ENCODE assay signal across 16 cellular contexts in genomic region chr17:44334315-44335181, GRCh38. TPM values are rescaled to one million over a fixed set of nuclear protein-coding genes. Genes with fewer than 3 reads are reported as not detected.
DNase-seq lines count a peak whose midpoint lies in the region; ATAC-seq and TF ChIP-seq lines count a peak whose summit lies in the region.
"Had no signal": no experiment of that assay in that cellular context is flagged by ENCODE, and none has a peak within 500 bp of the region (broad histone marks: within the 10 kb centered on the region; RNA-seq: fewer than 3 reads in every experiment).

No MANE protein-coding gene starts in this region.

- intact Hi-C loops in left lung (cut with DNase I) = no loop called here

- TF ChIP-seq CTCF in GM23338 (conservative IDR thresholded peaks at IDR 0.05; ENCODE audit: low read depth in 2 of 2) (no peak), RWPE1 (conservative IDR thresholded peaks at IDR 0.05; ENCODE audit: low read depth) (no peak), left lung (IDR thresholded peaks at IDR 0.05) (no peak)

- no peak for DNase-seq in GM23338 (ENCODE audit: low spot score)
- no peak for DNase-seq in RWPE1 (ENCODE audit: low spot score)
- DNase-seq in left lung = no peak
- DNase-seq in activated CD4-positive, alpha-beta T cell treated with anti-CD3 and anti-CD28 coated beads for 1 hour = no peak
- DNase-seq in ACHN = no peak
- DNase-seq: BE2C, glutamatergic neuron, HFFc6, NCI-H2029 treated with DMSO at 0.1 percent for 48 hours, pancreas had no signal

- no peaks in the 10 kb centered on the region for H3K9me2 ChIP-seq in GM23338 (ENCODE audit: insufficient read depth)

- no peaks in the 10 kb centered on the region for H3K36me3 Mint-ChIP-seq in GM23338 (ENCODE audit: low read depth)

- in situ Hi-C loops in ACHN (cut with HindIII; ENCODE audit: low pct_ligation_motif_present, low pct_unique_long_range_greater_than_20kb, low sequenced_read_pairs) = no loop called here

- peaks cover 11% of the 10 kb centered on the region for H3K4me1 Mint-ChIP-seq in GM23338

- no peak overlapping the region for H2AFZ ChIP-seq in GM23338

- no peak overlapping the region for H3K4me3 Mint-ChIP-seq in GM23338
- H3K4me3 Mint-ChIP-seq: HFFc6; stimulated activated naive CD8-positive, alpha-beta T cell treated with anti-CD3 and anti-CD28 coated beads, Interleukin-15, Interleukin-2, amounts not matched to agents 100 ng/mL and 50 ng/mL, for 24 hours had no signal

- peaks cover 23 to 66% (median 49%) of the 10 kb centered on the region in 10 experiments for H3K4me1 ChIP-seq in BLaER1 treated with 17β-estradiol and CSF1 and Interleukin-3, amounts not matched to agents 10 nM and 100 nM
- H3K4me1 ChIP-seq in GM23338 (ENCODE audit: insufficient read depth) (no peaks in the 10 kb centered on the region; the same call in 1 of the 2 replicates), left lung (peaks cover 0 to 67% of the 10 kb centered on the region in 2 donors)

- CTCF ChIA-PET in RWPE1 (lab: Yijun Ruan, JAX) = interaction anchor here (0.5 to 1.4 kb wide), 3 partner anchors 11 to 129 kb away, joined by 3 to 4 read pairs (median 3); partner anchors contain the start of gene GRN

- H3K9me3 ChIP-seq in BLaER1 treated with 17β-estradiol and CSF1 and Interleukin-3, amounts not matched to agents 10 nM and 100 nM (replicated peaks in 1 of 11) = no peaks in the 10 kb centered on the region
- no peaks in the 10 kb centered on the region for H3K9me3 ChIP-seq in left lung
- H3K9me3 ChIP-seq: BE2C, pancreas had no signal

- no peaks in the 10 kb centered on the region for H3K27me3 ChIP-seq in BLaER1 treated with 17β-estradiol and CSF1 and Interleukin-3, amounts not matched to agents 10 nM and 100 nM
- H3K27me3 ChIP-seq in GM23338 (ENCODE audit: insufficient read depth) (no peaks in the 10 kb centered on the region), left lung (no peaks in the 10 kb centered on the region)
- H3K27me3 ChIP-seq: BE2C, pancreas had no signal

- peak overlapping the region in 9 of 11 experiments; percentile 23 to 81 (median 31); a peak in 12 of 22 replicates for H3K4me2 ChIP-seq in BLaER1 treated with 17β-estradiol and CSF1 and Interleukin-3, amounts not matched to agents 10 nM and 100 nM
- H3K4me2 ChIP-seq in GM23338 = no peak overlapping the region

- H3K4me3 ChIP-seq in BLaER1 treated with 17β-estradiol and CSF1 and Interleukin-3, amounts not matched to agents 10 nM and 100 nM = no peak overlapping the region
- H3K4me3 ChIP-seq in GM23338 = no peak overlapping the region
- no peak overlapping the region for H3K4me3 ChIP-seq in left lung
- H3K4me3 ChIP-seq: pancreas, skin epidermis had no signal

- H3K27me3 Mint-ChIP-seq in GM23338 (ENCODE audit: insufficient read depth, low read depth, poor library complexity) = peaks cover 6% of the 10 kb centered on the region
- H3K27me3 Mint-ChIP-seq: stimulated activated naive CD8-positive, alpha-beta T cell treated with anti-CD3 and anti-CD28 coated beads, Interleukin-15, Interleukin-2, amounts not matched to agents 100 ng/mL and 50 ng/mL, for 24 hours had no signal

- peak overlapping the region in 3 of 11 experiments; percentile 17 to 39 (median 30); a peak in 3 of 22 replicates for H3K9ac ChIP-seq in BLaER1 treated with 17β-estradiol and CSF1 and Interleukin-3, amounts not matched to agents 10 nM and 100 nM

- H3K36me3 ChIP-seq in BLaER1 treated with 17β-estradiol and CSF1 and Interleukin-3, amounts not matched to agents 10 nM and 100 nM = no peaks in the 10 kb centered on the region
- H3K36me3 ChIP-seq in GM23338 (ENCODE audit: insufficient read depth) (no peaks in the 10 kb centered on the region), left lung (no peaks in the 10 kb centered on the region)
- H3K36me3 ChIP-seq: BE2C, pancreas had no signal

- no peaks in the 10 kb centered on the region for H3K79me2 ChIP-seq in GM23338 (replicated peaks; ENCODE audit: insufficient read depth)

- no peaks in the 10 kb centered on the region for H3K9me3 Mint-ChIP-seq in GM23338
- H3K9me3 Mint-ChIP-seq: HFFc6; stimulated activated naive CD8-positive, alpha-beta T cell treated with anti-CD3 and anti-CD28 coated beads, Interleukin-15, Interleukin-2, amounts not matched to agents 100 ng/mL and 50 ng/mL, for 24 hours had no signal

- no peaks in the 10 kb centered on the region for H4K20me1 ChIP-seq in BLaER1 treated with 17β-estradiol and CSF1 and Interleukin-3, amounts not matched to agents 10 nM and 100 nM
- H4K20me1 ChIP-seq in GM23338 (replicated peaks; ENCODE audit: insufficient read depth) = no peaks in the 10 kb centered on the region

- ATAC-seq in GM23338 (peak; percentile 26; the same call in 1 of the 3 replicates), left lung (no peak), GM21515 (IDR thresholded peaks at IDR 0.05; ENCODE audit: unreplicated experiment) (no peak), HG02571 (IDR thresholded peaks at IDR 0.05; ENCODE audit: unreplicated experiment) (no peak)

- POLR2A ChIA-PET in RWPE1 (lab: Yijun Ruan, JAX; ENCODE audit: low non-redundant PET) = no interaction called here

- H3F3A ChIP-seq in GM23338 (replicated peaks; ENCODE audit: low read depth) = 0 out of 2 replicates have a peak, but pooled peaks cover 2% of the 10 kb centered on the region

- H3K27ac Mint-ChIP-seq in GM23338 = no peak overlapping the region
- H3K27ac Mint-ChIP-seq: HFFc6; stimulated activated naive CD8-positive, alpha-beta T cell treated with anti-CD3 and anti-CD28 coated beads, Interleukin-15, Interleukin-2, amounts not matched to agents 100 ng/mL and 50 ng/mL, for 24 hours had no signal

- peak overlapping the region in 5 of 11 experiments; percentile 28 to 50 (median 34); a peak in 8 of 22 replicates for H3K27ac ChIP-seq in BLaER1 treated with 17β-estradiol and CSF1 and Interleukin-3, amounts not matched to agents 10 nM and 100 nM
- H3K27ac ChIP-seq in GM23338 (ENCODE audit: low read depth) (no peak overlapping the region), RWPE1 (peak overlapping the region; percentile 53), left lung (peak overlapping the region; percentile 17 to 77)
- H3K27ac ChIP-seq: epithelial cell of prostate, pancreas had no signal

TF ChIP-seq in GM23338, 12 proteins besides CTCF, POLR2A, EP300 and RAD21 (continues in another document):
- TF ChIP-seq ETS1 (IDR thresholded peaks at IDR 0.05) (no peak), JUNB (IDR thresholded peaks at IDR 0.05; ENCODE audit: unreplicated experiment) (no peak)

RNA-seq across cellular contexts. Expression of gene SLC25A39, which starts 9.9 kb away (rescaled TPM):
- 157 and 184 TPM in 2 replicates for total RNA-seq in GM23338 (2014; rRNA removed; shearing (Covaris generic))
- 202 and 215 TPM in 2 replicates for polyA plus RNA-seq in GM23338 (2016; fragmentation: Nextera tagmentation; extraction: Ambion mirVana)
- total RNA-seq in left lung = 100 to 1,000 TPM; 120 to 121 TPM

RNA-seq across cellular contexts. Expression of gene GRN, which starts 10.6 kb away (rescaled TPM):
- 193 and 216 TPM in 2 replicates for total RNA-seq in GM23338 (2014; rRNA removed; shearing (Covaris generic))
- polyA plus RNA-seq in GM23338 (2016; fragmentation: Nextera tagmentation; extraction: Ambion mirVana) = 101 and 122 TPM in 2 replicates
- total RNA-seq in left lung = 100 to 1,000 TPM; 563 to 616 TPM

RNA-seq across cellular contexts. Expression of gene RUNDC3A, which starts 26.1 kb away (rescaled TPM):
- total RNA-seq in GM23338 (2014; rRNA removed; shearing (Covaris generic)) = 4.0 and 5.5 TPM in 2 replicates
- polyA plus RNA-seq in GM23338 (2016; fragmentation: Nextera tagmentation; extraction: Ambion mirVana) = 3.7 and 6.3 TPM in 2 replicates
- total RNA-seq in left lung = under 1 TPM; 0.08 to 0.38 TPM

RNA-seq across cellular contexts. Expression of gene FAM171A2, which starts 29.1 kb away (rescaled TPM):
- 26.6 and 35.4 TPM in 2 replicates for total RNA-seq in GM23338 (2014; rRNA removed; shearing (Covaris generic))
- 3.9 and 4.1 TPM in 2 replicates for polyA plus RNA-seq in GM23338 (2016; fragmentation: Nextera tagmentation; extraction: Ambion mirVana)
- total RNA-seq in left lung = 1 to 10 TPM; 1.4 to 4.3 TPM

RNA-seq across cellular contexts. Expression of gene ITGA2B, which starts 54.9 kb away (rescaled TPM):
- 9.6 and 13.3 TPM in 2 replicates for total RNA-seq in GM23338 (2014; rRNA removed; shearing (Covaris generic))
- 7.8 and 13.9 TPM in 2 replicates for polyA plus RNA-seq in GM23338 (2016; fragmentation: Nextera tagmentation; extraction: Ambion mirVana)
- 1 to 10 TPM; 3.2 to 6.7 TPM for total RNA-seq in left lung
